9 cellular contexts compared by ENCODE assay signal in genomic region chr4:127783026-127783769, GRCh38. TPM values are rescaled to one million over a fixed set of nuclear protein-coding genes. Genes with fewer than 3 reads are reported as not detected.
DNase-seq lines count a peak whose midpoint lies in the region; ATAC-seq, FAIRE-seq and TF ChIP-seq lines count a peak whose summit lies in the region.
"Had no signal": no experiment of that assay in that cellular context is flagged by ENCODE, and none has a peak within 500 bp of the region (broad histone marks: within the 10 kb centered on the region; RNA-seq: fewer than 3 reads in every experiment).

No MANE protein-coding gene starts in this region.

- peaks cover 7% of the 10 kb centered on the region; the same call in 1 of the 2 replicates for H3F3A ChIP-seq in PC-9 (ENCODE audit: insufficient read depth, low read depth)

- H3K79me2 ChIP-seq in ACC112 (ENCODE audit: control insufficient read depth, insufficient read depth, low read length, unreplicated experiment) (no peaks in the 10 kb centered on the region), PC-9 (ENCODE audit: low read depth) (peaks cover 47% of the 10 kb centered on the region)

- peak; percentile 14 for ATAC-seq in HG03139 (IDR thresholded peaks at IDR 0.05; ENCODE audit: unreplicated experiment)

- no peak overlapping the region for H3K27ac ChIP-seq in ACC112 (ENCODE audit: low read depth, low read length)
- H3K27ac ChIP-seq in PC-9: peak overlapping the region; percentile 25
- peak overlapping the region; percentile 78 to 94 for H3K27ac ChIP-seq in kidney (ENCODE audit: low read depth in 2 of 2, low read length in 2 of 2)
- peak overlapping the region in 1 of 2 donors; percentile 76 for H3K27ac ChIP-seq in small intestine (ENCODE audit: low read depth in 1 of 2, low read length in 1 of 2)

- no TSS peak for BruUV-seq in PC-9 (replicated peaks; lab: Mats Ljungman, UMichigan)

- H3K9ac ChIP-seq in kidney (ENCODE audit: low read length in 2 of 2): peak overlapping the region; percentile 77 to 99

- intact Hi-C loops in PC-9 (cut with micrococcal nuclease; ENCODE audit: unreplicated experiment) (loop anchor here (5.0 kb wide), 2 partner anchors 151 to 279 kb away; partner anchors contain the start of genes INTU and LARP1B), kidney (cut with DNase I) (no loop called here)

- POLR2A ChIA-PET in PC-9 (lab: Charles Lee; ENCODE audit: unreplicated experiment): interaction anchor here (0.6 kb wide), 1 partner anchor 105 kb away, joined by 3 read pairs; no protein-coding TSS in a partner anchor

- no peaks in the 10 kb centered on the region for H3K9me2 ChIP-seq in PC-9 (ENCODE audit: insufficient read depth)

- no peak for FAIRE-seq in kidney (lab: Jason Lieb, UNC)
- no peak for FAIRE-seq in small intestine (lab: Jason Lieb, UNC)

- DNase-seq in GF-D8 (lab: John Stamatoyannopoulos, UW) (peak; percentile 90), PC-9 (peak; percentile 26 to 82), choroid plexus epithelial cell (ENCODE audit: low read depth) (peak; percentile 62), kidney (peak; percentile 69), small intestine (peak; percentile 81), GM19240 (ENCODE audit: insufficient read length, low spot score) (no peak)

- CTCF ChIA-PET in PC-9 (lab: Charles Lee): no interaction called here

- TF ChIP-seq CTCF in PC-9 (conservative IDR thresholded peaks at IDR 0.05): no peak
- TF ChIP-seq CTCF in choroid plexus epithelial cell (conservative IDR thresholded peaks at IDR 0.05; ENCODE audit: low read depth, low read length): no peak
- no peak for TF ChIP-seq CTCF in kidney (IDR thresholded peaks at IDR 0.05; ENCODE audit: borderline replicate concordance, extremely low read depth, insufficient read depth)

- H3K27me3 ChIP-seq in ACC112 (ENCODE audit: insufficient read depth, low read length) (no peaks in the 10 kb centered on the region), PC-9 (ENCODE audit: insufficient read depth, low read depth) (no peaks in the 10 kb centered on the region), small intestine (ENCODE audit: control insufficient read depth in 2 of 2, insufficient read depth in 2 of 2, low read length in 2 of 2) (peaks cover 0 to 3% of the 10 kb centered on the region in 2 donors)

- H2AFZ ChIP-seq in ACC112 (ENCODE audit: low read length, unreplicated experiment) (peak overlapping the region; percentile 47), PC-9 (peak overlapping the region; percentile 98)

- no peaks in the 10 kb centered on the region for H3K36me3 ChIP-seq in ACC112 (ENCODE audit: insufficient read depth, low read length)
- no peaks in the 10 kb centered on the region for H3K36me3 ChIP-seq in PC-9 (ENCODE audit: low read depth)
- no peaks in the 10 kb centered on the region for H3K36me3 ChIP-seq in kidney (ENCODE audit: control insufficient read depth in 1 of 2, insufficient read depth in 2 of 2, low read length in 2 of 2)
- no peaks in the 10 kb centered on the region for H3K36me3 ChIP-seq in small intestine (ENCODE audit: control insufficient read depth in 2 of 2, insufficient read depth in 2 of 2, low read length in 2 of 2)

- peak overlapping the region; percentile 85 for H3K4me2 ChIP-seq in PC-9

- H3K4me3 ChIP-seq in ACC112 (ENCODE audit: low read depth, low read length) (peak overlapping the region; percentile 96), PC-9 (peak overlapping the region; percentile 84), choroid plexus epithelial cell (ENCODE audit: low read depth, low read length) (peak overlapping the region; percentile 77), kidney (ENCODE audit: low read length in 2 of 2) (peak overlapping the region; percentile 98 to 99), small intestine (ENCODE audit: low read depth in 1 of 2, low read length in 2 of 2) (peak overlapping the region; percentile 36 to 62)

- H3K9me3 ChIP-seq in PC-9 (ENCODE audit: insufficient read depth, low read depth) (no peaks in the 10 kb centered on the region), kidney (ENCODE audit: control insufficient read depth in 1 of 2, low read length in 2 of 2) (no peaks in the 10 kb centered on the region), small intestine (ENCODE audit: control insufficient read depth, low read depth) (no peaks in the 10 kb centered on the region)

- H3K4me1 ChIP-seq in ACC112 (ENCODE audit: control insufficient read depth, insufficient read depth, low read length, unreplicated experiment): peaks cover 8% of the 10 kb centered on the region
- peaks cover 25% of the 10 kb centered on the region for H3K4me1 ChIP-seq in PC-9 (replicated peaks; ENCODE audit: insufficient read depth)
- H3K4me1 ChIP-seq in kidney (ENCODE audit: control insufficient read depth in 1 of 2, insufficient read depth in 1 of 2, low read depth in 1 of 2, low read length in 2 of 2): no peaks in the 10 kb centered on the region
- no peaks in the 10 kb centered on the region for H3K4me1 ChIP-seq in small intestine (ENCODE audit: control insufficient read depth in 2 of 2, insufficient read depth in 1 of 2, low read depth in 1 of 2, low read length in 1 of 2)

- no peaks in the 10 kb centered on the region for H4K20me1 ChIP-seq in PC-9 (ENCODE audit: insufficient read depth)

- 4 to 11% (median 10%) methylated on average over 25 of the region's 25 CpGs for WGBS in small intestine, 3 donors

RNA-seq across cellular contexts. Expression of gene HSPA4L, which starts 1.1 kb away (rescaled TPM):
- total RNA-seq in PC-9 (2021) (4.6 and 5.1 TPM in 2 replicates), kidney (13.5 TPM)
- polyA plus RNA-seq in kidney (ENCODE audit: insufficient read depth, low read depth, low replicate concordance) (8.8 TPM), small intestine (1 to 10 TPM in 2 of 3 donors, under 1 TPM in 1; 0.54 to 1.6 (median 1.3) TPM)

RNA-seq across cellular contexts. Expression of gene SLC25A31, which starts 53.0 kb away (rescaled TPM):
- total RNA-seq in PC-9 (2021) (not detected in 2 replicates), kidney (not detected)
- polyA plus RNA-seq in kidney (ENCODE audit: insufficient read depth, low read depth, low replicate concordance) (not detected), small intestine (not detected)
- total RNA-seq: T-helper 2 cell treated with Interferon-gamma antibody and Interleukin-4, amounts not matched to agents 100 ng/mL and 5 ng/mL, for 36 hours had no signal
